In genomic region chrX:18425199-18426003, GRCh38 we compare ENCODE assay signal across 1 cellular context.
TF ChIP-seq lines count a peak whose summit lies in the region.

CDKL5 (plus strand) TSS chrX:18425608; CDS start chrX:18507097, 81,489 bp downstream.

TF ChIP-seq in K562, 482 proteins besides CTCF, POLR2A, EP300 and RAD21 (continued from another document and continues in another):
- TF ChIP-seq SMAD4 (CRISPR knock-in tag; conservative IDR thresholded peaks at IDR 0.05) = no peak
- TF ChIP-seq CTBP1 (IDR thresholded peaks at IDR 0.05; ENCODE audit: borderline replicate concordance) = peak; percentile 17; the same call in 1 of the 2 replicates
- TF ChIP-seq CHD7 (IDR thresholded peaks at IDR 0.05; ENCODE audit: low read depth, low read length) = no peak
- TF ChIP-seq, protein P1, sequence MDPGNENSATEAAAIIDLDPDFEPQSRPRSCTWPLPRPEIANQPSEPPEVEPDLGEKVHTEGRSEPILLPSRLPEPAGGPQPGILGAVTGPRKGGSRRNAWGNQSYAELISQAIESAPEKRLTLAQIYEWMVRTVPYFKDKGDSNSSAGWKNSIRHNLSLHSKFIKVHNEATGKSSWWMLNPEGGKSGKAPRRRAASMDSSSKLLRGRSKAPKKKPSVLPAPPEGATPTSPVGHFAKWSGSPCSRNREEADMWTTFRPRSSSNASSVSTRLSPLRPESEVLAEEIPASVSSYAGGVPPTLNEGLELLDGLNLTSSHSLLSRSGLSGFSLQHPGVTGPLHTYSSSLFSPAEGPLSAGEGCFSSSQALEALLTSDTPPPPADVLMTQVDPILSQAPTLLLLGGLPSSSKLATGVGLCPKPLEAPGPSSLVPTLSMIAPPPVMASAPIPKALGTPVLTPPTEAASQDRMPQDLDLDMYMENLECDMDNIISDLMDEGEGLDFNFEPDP (CRISPR knock-in tag; IDR thresholded peaks at IDR 0.05) = no peak
- TF ChIP-seq, protein P2, sequence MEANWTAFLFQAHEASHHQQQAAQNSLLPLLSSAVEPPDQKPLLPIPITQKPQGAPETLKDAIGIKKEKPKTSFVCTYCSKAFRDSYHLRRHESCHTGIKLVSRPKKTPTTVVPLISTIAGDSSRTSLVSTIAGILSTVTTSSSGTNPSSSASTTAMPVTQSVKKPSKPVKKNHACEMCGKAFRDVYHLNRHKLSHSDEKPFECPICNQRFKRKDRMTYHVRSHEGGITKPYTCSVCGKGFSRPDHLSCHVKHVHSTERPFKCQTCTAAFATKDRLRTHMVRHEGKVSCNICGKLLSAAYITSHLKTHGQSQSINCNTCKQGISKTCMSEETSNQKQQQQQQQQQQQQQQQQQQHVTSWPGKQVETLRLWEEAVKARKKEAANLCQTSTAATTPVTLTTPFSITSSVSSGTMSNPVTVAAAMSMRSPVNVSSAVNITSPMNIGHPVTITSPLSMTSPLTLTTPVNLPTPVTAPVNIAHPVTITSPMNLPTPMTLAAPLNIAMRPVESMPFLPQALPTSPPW (CRISPR knock-in tag; IDR thresholded peaks at IDR 0.05) = peak; percentile 59
- no peak for TF ChIP-seq BCLAF1 (IDR thresholded peaks at IDR 0.05; ENCODE audit: borderline replicate concordance in 1 of 2, control insufficient read depth in 1 of 2, low read depth in 2 of 2, low read length in 1 of 2)
- TF ChIP-seq HMG20B (CRISPR knock-in tag; IDR thresholded peaks at IDR 0.05) = no peak
- TF ChIP-seq CCNT2 (IDR thresholded peaks at IDR 0.05; ENCODE audit: borderline replicate concordance, extremely low read depth, insufficient read length, low read depth, low read length) = no peak
- TF ChIP-seq TEAD1 (CRISPR knock-in tag; IDR thresholded peaks at IDR 0.05) = no peak
- peak; percentile 47 for TF ChIP-seq SP2 (IDR thresholded peaks at IDR 0.05; ENCODE audit: extremely low read depth, low read depth, low read length, poor library complexity, severe bottlenecking)
- TF ChIP-seq, protein P3, sequence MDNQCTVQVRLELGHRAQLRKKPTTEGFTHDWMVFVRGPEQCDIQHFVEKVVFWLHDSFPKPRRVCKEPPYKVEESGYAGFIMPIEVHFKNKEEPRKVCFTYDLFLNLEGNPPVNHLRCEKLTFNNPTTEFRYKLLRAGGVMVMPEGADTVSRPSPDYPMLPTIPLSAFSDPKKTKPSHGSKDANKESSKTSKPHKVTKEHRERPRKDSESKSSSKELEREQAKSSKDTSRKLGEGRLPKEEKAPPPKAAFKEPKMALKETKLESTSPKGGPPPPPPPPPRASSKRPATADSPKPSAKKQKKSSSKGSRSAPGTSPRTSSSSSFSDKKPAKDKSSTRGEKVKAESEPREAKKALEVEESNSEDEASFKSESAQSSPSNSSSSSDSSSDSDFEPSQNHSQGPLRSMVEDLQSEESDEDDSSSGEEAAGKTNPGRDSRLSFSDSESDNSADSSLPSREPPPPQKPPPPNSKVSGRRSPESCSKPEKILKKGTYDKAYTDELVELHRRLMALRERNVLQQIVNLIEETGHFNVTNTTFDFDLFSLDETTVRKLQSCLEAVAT (IDR thresholded peaks at IDR 0.05) = no peak
- TF ChIP-seq BHLHE40 (IDR thresholded peaks at IDR 0.05; ENCODE audit: low read length) = peak; percentile 37; the same call in 1 of the 2 replicates
- TF ChIP-seq MXI1 (IDR thresholded peaks at IDR 0.05; ENCODE audit: low read depth, low read length) = 0 out of 2 replicates have a peak, but pooled peaks have one; percentile 18
- peak in 1 of 3 experiments; percentile 10 for TF ChIP-seq YY1 (IDR thresholded peaks at IDR 0.05; ENCODE audit: borderline replicate concordance in 1 of 3, control insufficient read depth in 1 of 3, extremely low read depth in 1 of 3, insufficient read depth in 3 of 3, insufficient read length in 1 of 3, insufficient replicate concordance in 2 of 3, low read depth in 1 of 3, low read length in 2 of 3)
- TF ChIP-seq, protein P4, sequence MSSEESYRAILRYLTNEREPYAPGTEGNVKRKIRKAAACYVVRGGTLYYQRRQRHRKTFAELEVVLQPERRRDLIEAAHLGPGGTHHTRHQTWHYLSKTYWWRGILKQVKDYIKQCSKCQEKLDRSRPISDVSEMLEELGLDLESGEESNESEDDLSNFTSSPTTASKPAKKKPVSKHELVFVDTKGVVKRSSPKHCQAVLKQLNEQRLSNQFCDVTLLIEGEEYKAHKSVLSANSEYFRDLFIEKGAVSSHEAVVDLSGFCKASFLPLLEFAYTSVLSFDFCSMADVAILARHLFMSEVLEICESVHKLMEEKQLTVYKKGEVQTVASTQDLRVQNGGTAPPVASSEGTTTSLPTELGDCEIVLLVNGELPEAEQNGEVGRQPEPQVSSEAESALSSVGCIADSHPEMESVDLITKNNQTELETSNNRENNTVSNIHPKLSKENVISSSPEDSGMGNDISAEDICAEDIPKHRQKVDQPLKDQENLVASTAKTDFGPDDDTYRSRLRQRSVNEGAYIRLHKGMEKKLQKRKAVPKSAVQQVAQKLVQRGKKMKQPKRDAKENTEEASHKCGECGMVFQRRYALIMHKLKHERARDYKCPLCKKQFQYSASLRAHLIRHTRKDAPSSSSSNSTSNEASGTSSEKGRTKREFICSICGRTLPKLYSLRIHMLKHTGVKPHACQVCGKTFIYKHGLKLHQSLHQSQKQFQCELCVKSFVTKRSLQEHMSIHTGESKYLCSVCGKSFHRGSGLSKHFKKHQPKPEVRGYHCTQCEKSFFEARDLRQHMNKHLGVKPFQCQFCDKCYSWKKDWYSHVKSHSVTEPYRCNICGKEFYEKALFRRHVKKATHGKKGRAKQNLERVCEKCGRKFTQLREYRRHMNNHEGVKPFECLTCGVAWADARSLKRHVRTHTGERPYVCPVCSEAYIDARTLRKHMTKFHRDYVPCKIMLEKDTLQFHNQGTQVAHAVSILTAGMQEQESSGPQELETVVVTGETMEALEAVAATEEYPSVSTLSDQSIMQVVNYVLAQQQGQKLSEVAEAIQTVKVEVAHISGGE (CRISPR knock-in tag; IDR thresholded peaks at IDR 0.05) = 0 out of 6 replicates have a peak, but pooled peaks of 1 of the 3 experiments have one; percentile 42
- no peak for TF ChIP-seq SRSF9 (IDR thresholded peaks at IDR 0.05; ENCODE audit: borderline replicate concordance, low read depth, low read length)
- no peak for TF ChIP-seq NFIX (CRISPR knock-in tag; IDR thresholded peaks at IDR 0.05; ENCODE audit: low read depth)
- no peak for TF ChIP-seq MCM2 (IDR thresholded peaks at IDR 0.05; ENCODE audit: low read depth)
- TF ChIP-seq ZNF766 (CRISPR knock-in tag; conservative IDR thresholded peaks at IDR 0.05) = 0 out of 2 replicates have a peak, but pooled peaks have one; percentile 41
- TF ChIP-seq ZBTB9 (CRISPR knock-in tag; IDR thresholded peaks at IDR 0.05) = no peak
- no peak for TF ChIP-seq ZZZ3 (IDR thresholded peaks at IDR 0.05)
- TF ChIP-seq, protein P5, sequence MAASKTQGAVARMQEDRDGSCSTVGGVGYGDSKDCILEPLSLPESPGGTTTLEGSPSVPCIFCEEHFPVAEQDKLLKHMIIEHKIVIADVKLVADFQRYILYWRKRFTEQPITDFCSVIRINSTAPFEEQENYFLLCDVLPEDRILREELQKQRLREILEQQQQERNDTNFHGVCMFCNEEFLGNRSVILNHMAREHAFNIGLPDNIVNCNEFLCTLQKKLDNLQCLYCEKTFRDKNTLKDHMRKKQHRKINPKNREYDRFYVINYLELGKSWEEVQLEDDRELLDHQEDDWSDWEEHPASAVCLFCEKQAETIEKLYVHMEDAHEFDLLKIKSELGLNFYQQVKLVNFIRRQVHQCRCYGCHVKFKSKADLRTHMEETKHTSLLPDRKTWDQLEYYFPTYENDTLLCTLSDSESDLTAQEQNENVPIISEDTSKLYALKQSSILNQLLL (CRISPR knock-in tag; IDR thresholded peaks at IDR 0.05; ENCODE audit: borderline replicate concordance) = no peak
- no peak for TF ChIP-seq ZNF785 (CRISPR knock-in tag; IDR thresholded peaks at IDR 0.05)
- no peak for TF ChIP-seq GATAD2A (IDR thresholded peaks at IDR 0.05)
